In genomic region chr7:150382123-150382843, GRCh38 we compare ENCODE assay signal across 15 cellular contexts.
DNase-seq lines count a peak whose midpoint lies in the region; ATAC-seq, FAIRE-seq and TF ChIP-seq lines count a peak whose summit lies in the region.
"Had no signal": no experiment of that assay in that cellular context is flagged by ENCODE, and none has a peak within 500 bp of the region (broad histone marks: within the 10 kb centered on the region; RNA-seq: fewer than 3 reads in every experiment).

No MANE protein-coding gene starts in this region.

- peaks cover 49 to 81% of the 10 kb centered on the region in 2 donors for H3K4me1 Mint-ChIP-seq in stimulated activated naive B cell treated with anti-CD40 and anti-IgM and Interleukin-4, amounts not matched to agents 10 μg/mL and 1 μg/mL and 100 μg/mL, for 72 hours

- H2AFZ ChIP-seq in OCI-LY1 (ENCODE audit: low read length): no peak overlapping the region

- H3K4me3 ChIP-seq in OCI-LY1 (ENCODE audit: low read depth, low read length, poor library complexity, severe bottlenecking): peak overlapping the region; percentile 4
- H3K4me3 ChIP-seq: lower lobe of right lung had no signal

- peak overlapping the region; percentile 6 to 7 for H3K4me3 Mint-ChIP-seq in stimulated activated naive B cell treated with anti-CD40 and anti-IgM and Interleukin-4, amounts not matched to agents 10 μg/mL and 1 μg/mL and 100 μg/mL, for 72 hours
- H3K4me3 Mint-ChIP-seq: activated naive CD8-positive, alpha-beta T cell treated with anti-CD3 and anti-CD28 coated beads, Interleukin-2, amount 10 ng/mL, durations not matched to agents 7 days and 5 days had no signal

- no peaks in the 10 kb centered on the region for H3K27me3 Mint-ChIP-seq in stimulated activated naive B cell treated with anti-CD40 and anti-IgM and Interleukin-4, amounts not matched to agents 10 μg/mL and 1 μg/mL and 100 μg/mL, for 72 hours
- H3K27me3 Mint-ChIP-seq: activated naive CD8-positive, alpha-beta T cell treated with anti-CD3 and anti-CD28 coated beads, Interleukin-2, amount 10 ng/mL, durations not matched to agents 7 days and 5 days had no signal

- H3K4me1 ChIP-seq in OCI-LY1 (ENCODE audit: insufficient read depth, low read length, severe bottlenecking): peaks cover 65% of the 10 kb centered on the region

- H3K36me3 Mint-ChIP-seq in stimulated activated naive B cell treated with anti-CD40 and anti-IgM and Interleukin-4, amounts not matched to agents 10 μg/mL and 1 μg/mL and 100 μg/mL, for 72 hours: peaks cover 19 to 25% of the 10 kb centered on the region in 2 donors

- H3K27ac ChIP-seq in OCI-LY1 (ENCODE audit: low read depth, low read length, poor library complexity, severe bottlenecking): peak overlapping the region; percentile 70
- H3K27ac ChIP-seq: lower lobe of right lung had no signal

- DNase-seq in NCI-H510A treated with DMSO at 0.1 percent for 48 hours (lab: John Stamatoyannopoulos, UW): peak; percentile 32
- no peak for DNase-seq in NCI-H510A (lab: John Stamatoyannopoulos, UW)
- peak; percentile 50 to 52 for DNase-seq in hippocampal formation (lab: John Stamatoyannopoulos, UW)
- DNase-seq in stimulated activated naive B cell treated with anti-CD40 and anti-IgM and Interleukin-4, amounts not matched to agents 10 μg/mL and 1 μg/mL and 100 μg/mL, for 72 hours: no peak
- no peak for DNase-seq in RCC 7860 (ENCODE audit: low spot score)
- no peak for DNase-seq in GM19239 (ENCODE audit: insufficient read length, low spot score)
- DNase-seq: activated CD8-positive, alpha-beta memory T cell treated with anti-CD3 and anti-CD28 coated beads for 24 hours; activated naive CD8-positive, alpha-beta T cell treated with anti-CD3 and anti-CD28 coated beads, Interleukin-2, amount 10 ng/mL, durations not matched to agents 7 days and 5 days; effector memory CD4-positive, alpha-beta T cell; lower lobe of right lung; T-helper 1 cell had no signal

- TF ChIP-seq CTCF in OCI-LY1 (IDR thresholded peaks at IDR 0.05; ENCODE audit: low read length): no peak

- H3K9ac ChIP-seq in OCI-LY1 (ENCODE audit: low read length): peak overlapping the region; percentile 11; the same call in 1 of the 2 replicates

- ATAC-seq in stimulated activated naive B cell treated with anti-CD40 and anti-IgM and Interleukin-4, amounts not matched to agents 10 μg/mL and 1 μg/mL and 100 μg/mL, for 72 hours (replicated peaks): no peak
- no peak for ATAC-seq in HG02610 (IDR thresholded peaks at IDR 0.05; ENCODE audit: unreplicated experiment)
- ATAC-seq: lower lobe of right lung had no signal

- no peaks in the 10 kb centered on the region for H3K27me3 ChIP-seq in OCI-LY1 (ENCODE audit: insufficient read depth, low read length)

- FAIRE-seq in RCC 7860 (lab: Jason Lieb, UNC) (no peak), GM19239 (lab: Jason Lieb, UNC) (no peak)
- FAIRE-seq: A204.1, G401.6 had no signal

- H3K4me2 ChIP-seq in OCI-LY1 (ENCODE audit: low read length): peak overlapping the region; percentile 44

- H4K20me1 ChIP-seq in OCI-LY1 (ENCODE audit: insufficient read depth, low read length): no peaks in the 10 kb centered on the region

- no peaks in the 10 kb centered on the region for H3K9me2 ChIP-seq in OCI-LY1 (ENCODE audit: low read depth, low read length)

- no peaks in the 10 kb centered on the region for H3K9me3 Mint-ChIP-seq in stimulated activated naive B cell treated with anti-CD40 and anti-IgM and Interleukin-4, amounts not matched to agents 10 μg/mL and 1 μg/mL and 100 μg/mL, for 72 hours
- H3K9me3 Mint-ChIP-seq: activated naive CD8-positive, alpha-beta T cell treated with anti-CD3 and anti-CD28 coated beads, Interleukin-2, amount 10 ng/mL, durations not matched to agents 7 days and 5 days had no signal

- peak overlapping the region; percentile 91 for H3K27ac Mint-ChIP-seq in stimulated activated naive B cell treated with anti-CD40 and anti-IgM and Interleukin-4, amounts not matched to agents 10 μg/mL and 1 μg/mL and 100 μg/mL, for 72 hours
- H3K27ac Mint-ChIP-seq: activated naive CD8-positive, alpha-beta T cell treated with anti-CD3 and anti-CD28 coated beads, Interleukin-2, amount 10 ng/mL, durations not matched to agents 7 days and 5 days had no signal

- no peaks in the 10 kb centered on the region for H3K9me3 ChIP-seq in OCI-LY1 (ENCODE audit: low read length)
- H3K9me3 ChIP-seq: lower lobe of right lung had no signal

- H3K36me3 ChIP-seq in OCI-LY1 (ENCODE audit: insufficient read depth, low read length): no peaks in the 10 kb centered on the region
- H3K36me3 ChIP-seq: lower lobe of right lung had no signal

- 0 out of 2 replicates have a peak, but pooled peaks cover 5% of the 10 kb centered on the region for H3F3A ChIP-seq in OCI-LY1 (ENCODE audit: insufficient read depth, low read length)

- H3K79me2 ChIP-seq in OCI-LY1 (ENCODE audit: insufficient read depth, low read length): no peaks in the 10 kb centered on the region

Comparison
In these comparisons a context has a peak if more than half of its experiments do, and no peak if none do; other contexts are left out.
1. DNase-seq: peak in NCI-H510A treated with DMSO at 0.1 percent for 48 hours (single experiment) and hippocampal formation (2 of 2); none in NCI-H510A (single experiment), stimulated activated naive B cell treated with anti-CD40 and anti-IgM and Interleukin-4, amounts not matched to agents 10 μg/mL and 1 μg/mL and 100 μg/mL, for 72 hours (single experiment), RCC 7860 (single experiment) and GM19239 (single experiment).